In genomic region chr10:76324283-76324682, GRCh38 we compare ENCODE assay signal across 15 cellular contexts.
DNase-seq lines count a peak whose midpoint lies in the region; TF ChIP-seq lines count a peak whose summit lies in the region.
"Had no signal": no experiment of that assay in that cellular context is flagged by ENCODE, and none has a peak within 500 bp of the region (broad histone marks: within the 10 kb centered on the region; RNA-seq: fewer than 3 reads in every experiment).

No MANE protein-coding gene starts in this region.

- H3K79me1 ChIP-seq in mesendoderm (ENCODE audit: low read length), result no peaks in the 10 kb centered on the region

- WGBS in mesendoderm (ENCODE audit: extremely low coverage, insufficient coverage, low lambda C conversion rate), result no CpG with 5 or more reads among the region's 6 CpGs

- no peaks in the 10 kb centered on the region; the same call in 1 of the 2 replicates for H3K9me3 ChIP-seq in Caco-2
- H3K9me3 ChIP-seq: spleen, uterus had no signal

- H3K4me1 Mint-ChIP-seq in nephron (peaks cover 30% of the 10 kb centered on the region), Caco-2 (ENCODE audit: low read depth, unreplicated experiment) (no peaks in the 10 kb centered on the region)
- H3K4me1 Mint-ChIP-seq: central memory CD8-positive, alpha-beta T cell; natural killer cell had no signal

- DNase-seq in AG20443 (ENCODE audit: low spot score), result peak; percentile 22
- DNase-seq in NCI-H146 treated with DMSO at 0.1 percent for 48 hours (lab: John Stamatoyannopoulos, UW; ENCODE audit: unreplicated experiment), result peak; percentile 24
- no peak for DNase-seq in coronary artery (ENCODE audit: low spot score)
- DNase-seq in erythroblast (lab: John Stamatoyannopoulos, UW), result no peak
- DNase-seq in Caco-2, result no peak
- no peak for DNase-seq in mesendoderm
- DNase-seq in activated naive CD4-positive, alpha-beta T cell treated with anti-CD3 and anti-CD28 coated beads, Interleukin-2, amount 50 U/mL, for 16 hours, result no peak
- DNase-seq: activated gamma-delta T cell, MM.1S, natural killer cell, spleen, uterus had no signal

- intact Hi-C loops in Caco-2 (cut with micrococcal nuclease; ENCODE audit: unreplicated experiment), result no loop called here

- no peaks in the 10 kb centered on the region for H3K27me3 Mint-ChIP-seq in nephron (ENCODE audit: low read depth)
- H3K27me3 Mint-ChIP-seq in Caco-2 (ENCODE audit: insufficient read depth, unreplicated experiment), result no peaks in the 10 kb centered on the region
- H3K27me3 Mint-ChIP-seq: central memory CD8-positive, alpha-beta T cell had no signal

- no peak overlapping the region for H3K4me2 ChIP-seq in mesendoderm (ENCODE audit: low read length)

- peak overlapping the region; percentile 85 to 93 (median 89) for H3K27ac Mint-ChIP-seq in nephron
- H3K27ac Mint-ChIP-seq in Caco-2 (ENCODE audit: unreplicated experiment), result no peak overlapping the region
- H3K27ac Mint-ChIP-seq: natural killer cell; T-helper 1 cell treated with Interleukin-12 subunit alpha and Interleukin-12 subunit beta and Interleukin-4 antibody, amounts not matched to agents 30 μg/mL and 1 μg/mL, for 36 hours had no signal

- POLR2A ChIA-PET in Caco-2 (lab: Charles Lee), result no interaction called here

- H3K4me3 Mint-ChIP-seq in nephron, result no peak overlapping the region
- no peak overlapping the region for H3K4me3 Mint-ChIP-seq in Caco-2 (ENCODE audit: unreplicated experiment)
- H3K4me3 Mint-ChIP-seq: central memory CD8-positive, alpha-beta T cell; natural killer cell; T-helper 1 cell treated with Interleukin-12 subunit alpha and Interleukin-12 subunit beta and Interleukin-4 antibody, amounts not matched to agents 30 μg/mL and 1 μg/mL, for 36 hours had no signal

- H3K9me3 Mint-ChIP-seq in nephron (no peaks in the 10 kb centered on the region), Caco-2 (ENCODE audit: unreplicated experiment) (no peaks in the 10 kb centered on the region)
- H3K9me3 Mint-ChIP-seq: natural killer cell; T-helper 1 cell treated with Interleukin-12 subunit alpha and Interleukin-12 subunit beta and Interleukin-4 antibody, amounts not matched to agents 30 μg/mL and 1 μg/mL, for 36 hours had no signal

- no TSS peak for BruUV-seq in Caco-2 (replicated peaks; lab: Mats Ljungman, UMichigan)

- no peak for TF ChIP-seq POLR2A in erythroblast (IDR thresholded peaks at IDR 0.05; ENCODE audit: low read length)

- H3K4me1 ChIP-seq in Caco-2 (0 out of 2 replicates have a peak, but pooled peaks cover 2% of the 10 kb centered on the region), mesendoderm (ENCODE audit: control insufficient read depth, low read depth, low read length) (no peaks in the 10 kb centered on the region)
- H3K4me1 ChIP-seq: spleen, uterus had no signal

- H3K27me3 ChIP-seq in Caco-2 (replicated peaks; ENCODE audit: control insufficient read depth, insufficient read depth, low read length) (no peaks in the 10 kb centered on the region), mesendoderm (ENCODE audit: insufficient read depth, low read length, poor library complexity) (no peaks in the 10 kb centered on the region)
- H3K27me3 ChIP-seq: spleen, uterus had no signal

- CTCF ChIA-PET in Caco-2 (lab: Charles Lee), result no interaction called here

- H3K36me3 Mint-ChIP-seq in nephron (ENCODE audit: low read depth) (no peaks in the 10 kb centered on the region), Caco-2 (ENCODE audit: insufficient read depth, unreplicated experiment) (no peaks in the 10 kb centered on the region)
- H3K36me3 Mint-ChIP-seq: natural killer cell had no signal

- no peak overlapping the region for H3K9ac ChIP-seq in mesendoderm (ENCODE audit: low read length)

- no peak overlapping the region for H2BK120ac ChIP-seq in mesendoderm (ENCODE audit: low read depth, low read length)

- no peak overlapping the region for H4K8ac ChIP-seq in mesendoderm (ENCODE audit: low read depth, low read length)

- no peak overlapping the region for H3K18ac ChIP-seq in mesendoderm (ENCODE audit: low read length)

- no peak overlapping the region for H3K56ac ChIP-seq in mesendoderm (ENCODE audit: low read length)

- no peak overlapping the region for H2AK5ac ChIP-seq in mesendoderm (ENCODE audit: low read length)

- no peak overlapping the region for H2BK5ac ChIP-seq in mesendoderm (ENCODE audit: low read length)

- H3K4me3 ChIP-seq in coronary artery (no peak overlapping the region), Caco-2 (ENCODE audit: low read depth, low read length) (no peak overlapping the region), mesendoderm (ENCODE audit: low read length) (no peak overlapping the region)
- H3K4me3 ChIP-seq: spleen, uterus had no signal

- H2BK15ac ChIP-seq in mesendoderm (replicated peaks; ENCODE audit: low read depth), result no peak overlapping the region

- H3K27ac ChIP-seq in coronary artery, result peak overlapping the region; percentile 0 to 11
- no peak overlapping the region for H3K27ac ChIP-seq in mesendoderm (ENCODE audit: low read depth, low read length)
- H3K27ac ChIP-seq: spleen, uterus had no signal

- TF ChIP-seq CTCF in coronary artery (IDR thresholded peaks at IDR 0.05), result no peak
- no peak for TF ChIP-seq CTCF in nephron (IDR thresholded peaks at IDR 0.05; ENCODE audit: unreplicated experiment in 3 of 3)
- no peak for TF ChIP-seq CTCF in Caco-2 (IDR thresholded peaks at IDR 0.05; ENCODE audit: insufficient read depth in 1 of 2, low read depth in 1 of 2, low read length in 1 of 2, severe bottlenecking in 1 of 2, unreplicated experiment in 1 of 2)

- no peak overlapping the region for H4K5ac ChIP-seq in mesendoderm (ENCODE audit: low read length)

- H3K4ac ChIP-seq in mesendoderm (ENCODE audit: low read depth, low read length), result no peak overlapping the region

- no peaks in the 10 kb centered on the region for H3K79me2 ChIP-seq in mesendoderm (ENCODE audit: control insufficient read depth, insufficient read depth, low read length)

- H3K23ac ChIP-seq in mesendoderm (ENCODE audit: low read length), result no peak overlapping the region

- H3K36me3 ChIP-seq in Caco-2 (ENCODE audit: control insufficient read depth, insufficient read depth, low read length) (no peaks in the 10 kb centered on the region), mesendoderm (ENCODE audit: control insufficient read depth, insufficient read depth, low read length) (no peaks in the 10 kb centered on the region)
- H3K36me3 ChIP-seq: spleen, uterus had no signal

Comparison
In these comparisons a context has a peak if more than half of its experiments do, and no peak if none do; other contexts are left out.
1. DNase-seq: peak in AG20443 (single experiment) and NCI-H146 treated with DMSO at 0.1 percent for 48 hours (single experiment); none in coronary artery (single experiment), erythroblast (0 of 2), Caco-2 (0 of 2), mesendoderm (single experiment) and activated naive CD4-positive, alpha-beta T cell treated with anti-CD3 and anti-CD28 coated beads, Interleukin-2, amount 50 U/mL, for 16 hours (single experiment).